ENCODE assay signal across 3 cellular contexts in the genomic region with DNA sequence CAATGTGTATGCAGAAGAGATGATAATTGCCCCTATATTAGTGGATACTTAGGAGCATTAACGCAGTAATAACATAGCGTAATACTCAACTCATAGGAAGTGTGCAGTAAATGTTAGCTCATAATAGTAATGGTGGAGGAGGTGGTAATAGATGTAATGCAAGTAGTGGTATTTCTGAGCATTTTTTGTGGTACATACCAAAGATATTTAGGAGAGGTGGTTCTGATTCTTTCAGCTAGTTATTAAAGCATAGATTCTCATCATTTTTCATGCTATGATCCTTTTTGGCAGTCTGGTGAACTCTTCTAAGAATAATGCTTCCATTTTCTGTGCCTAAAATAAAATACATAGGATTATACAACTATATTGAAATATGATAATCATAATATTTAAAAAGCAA.
TF ChIP-seq lines count a peak whose summit lies in the region.

No MANE protein-coding gene starts in this region.

TF ChIP-seq in SK-N-SH treated with all-trans-retinoic acid at 6 μM for 48 hours, 23 proteins besides CTCF, POLR2A, EP300 and RAD21:
- no peak for TF ChIP-seq TOX (CRISPR knock-in tag; IDR thresholded peaks at IDR 0.05; ENCODE audit: borderline replicate concordance)
- no peak for TF ChIP-seq PPARA (CRISPR knock-in tag; IDR thresholded peaks at IDR 0.05; ENCODE audit: borderline replicate concordance)
- no peak for TF ChIP-seq RARB (CRISPR knock-in tag; IDR thresholded peaks at IDR 0.05)
- TF ChIP-seq ZNF565 (CRISPR knock-in tag; conservative IDR thresholded peaks at IDR 0.05; ENCODE audit: low read depth), result no peak
- TF ChIP-seq ESRRG (CRISPR knock-in tag; IDR thresholded peaks at IDR 0.05), result no peak

TF ChIP-seq in SK-N-SH, 30 proteins besides CTCF, POLR2A, EP300 and RAD21 (continued from another document):
- no peak for TF ChIP-seq SIN3A (IDR thresholded peaks at IDR 0.05; ENCODE audit: borderline replicate concordance, low read depth, low read length)
- no peak for TF ChIP-seq NFIC (IDR thresholded peaks at IDR 0.05; ENCODE audit: borderline replicate concordance)
- TF ChIP-seq, protein P1, sequence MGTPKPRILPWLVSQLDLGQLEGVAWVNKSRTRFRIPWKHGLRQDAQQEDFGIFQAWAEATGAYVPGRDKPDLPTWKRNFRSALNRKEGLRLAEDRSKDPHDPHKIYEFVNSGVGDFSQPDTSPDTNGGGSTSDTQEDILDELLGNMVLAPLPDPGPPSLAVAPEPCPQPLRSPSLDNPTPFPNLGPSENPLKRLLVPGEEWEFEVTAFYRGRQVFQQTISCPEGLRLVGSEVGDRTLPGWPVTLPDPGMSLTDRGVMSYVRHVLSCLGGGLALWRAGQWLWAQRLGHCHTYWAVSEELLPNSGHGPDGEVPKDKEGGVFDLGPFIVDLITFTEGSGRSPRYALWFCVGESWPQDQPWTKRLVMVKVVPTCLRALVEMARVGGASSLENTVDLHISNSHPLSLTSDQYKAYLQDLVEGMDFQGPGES (IDR thresholded peaks at IDR 0.05; ENCODE audit: low read depth, low read length), result no peak
- TF ChIP-seq NRF1 (IDR thresholded peaks at IDR 0.05; ENCODE audit: low read depth, low read length), result no peak
- TF ChIP-seq FOXJ3 (CRISPR knock-in tag; IDR thresholded peaks at IDR 0.05), result no peak
- TF ChIP-seq SMC3 (IDR thresholded peaks at IDR 0.05; ENCODE audit: low read depth, low read length), result no peak
- TF ChIP-seq JUND (IDR thresholded peaks at IDR 0.05), result no peak
- no peak for TF ChIP-seq FOXM1 (IDR thresholded peaks at IDR 0.05; ENCODE audit: low read depth)
- no peak for TF ChIP-seq FOSL2 (IDR thresholded peaks at IDR 0.05; ENCODE audit: borderline replicate concordance, low read depth)
- TF ChIP-seq TCF12 (IDR thresholded peaks at IDR 0.05), result no peak
- no peak for TF ChIP-seq USF2 (IDR thresholded peaks at IDR 0.05; ENCODE audit: borderline replicate concordance, low read depth, low read length)
- TF ChIP-seq, protein P2, sequence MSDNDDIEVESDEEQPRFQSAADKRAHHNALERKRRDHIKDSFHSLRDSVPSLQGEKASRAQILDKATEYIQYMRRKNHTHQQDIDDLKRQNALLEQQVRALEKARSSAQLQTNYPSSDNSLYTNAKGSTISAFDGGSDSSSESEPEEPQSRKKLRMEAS (IDR thresholded peaks at IDR 0.05; ENCODE audit: low read depth), result no peak
- no peak for TF ChIP-seq POLR2AphosphoS5 (IDR thresholded peaks at IDR 0.05; ENCODE audit: low read depth, low read length)
- no peak for TF ChIP-seq MXI1 (IDR thresholded peaks at IDR 0.05; ENCODE audit: low read depth, low read length)
- TF ChIP-seq REST (IDR thresholded peaks at IDR 0.05; ENCODE audit: low read depth, low read length), result no peak
- TF ChIP-seq EZH2phosphoT487 (IDR thresholded peaks at IDR 0.05; ENCODE audit: borderline replicate concordance, low read depth), result no peak
- TF ChIP-seq RXRA (IDR thresholded peaks at IDR 0.05; ENCODE audit: borderline replicate concordance, low read depth), result no peak
- TF ChIP-seq, protein P3, sequence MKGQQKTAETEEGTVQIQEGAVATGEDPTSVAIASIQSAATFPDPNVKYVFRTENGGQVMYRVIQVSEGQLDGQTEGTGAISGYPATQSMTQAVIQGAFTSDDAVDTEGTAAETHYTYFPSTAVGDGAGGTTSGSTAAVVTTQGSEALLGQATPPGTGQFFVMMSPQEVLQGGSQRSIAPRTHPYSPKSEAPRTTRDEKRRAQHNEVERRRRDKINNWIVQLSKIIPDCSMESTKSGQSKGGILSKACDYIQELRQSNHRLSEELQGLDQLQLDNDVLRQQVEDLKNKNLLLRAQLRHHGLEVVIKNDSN (IDR thresholded peaks at IDR 0.05; ENCODE audit: borderline replicate concordance, low read depth), result no peak
- TF ChIP-seq PBX3 (IDR thresholded peaks at IDR 0.05), result no peak

TF ChIP-seq in H1, 55 proteins besides CTCF, POLR2A, EP300 and RAD21 (continued from another document):
- TF ChIP-seq EZH2 (IDR thresholded peaks at IDR 0.05; ENCODE audit: low read depth, low read length, severe bottlenecking) (no peak), RNF2 (IDR thresholded peaks at IDR 0.05; ENCODE audit: borderline replicate concordance, low read depth, low read length, missing control alignments, poor library complexity, severe bottlenecking) (no peak), KDM1A (IDR thresholded peaks at IDR 0.05; ENCODE audit: borderline replicate concordance, low read length) (no peak), NANOG (IDR thresholded peaks at IDR 0.05; ENCODE audit: insufficient read depth, low read depth, low read length, poor library complexity, severe bottlenecking) (no peak)
- TF ChIP-seq, protein P4, sequence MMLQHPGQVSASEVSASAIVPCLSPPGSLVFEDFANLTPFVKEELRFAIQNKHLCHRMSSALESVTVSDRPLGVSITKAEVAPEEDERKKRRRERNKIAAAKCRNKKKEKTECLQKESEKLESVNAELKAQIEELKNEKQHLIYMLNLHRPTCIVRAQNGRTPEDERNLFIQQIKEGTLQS (IDR thresholded peaks at IDR 0.05; ENCODE audit: insufficient read depth, low read depth, low read length), result no peak
TF ChIP-seq in H1: peak in this region for 0.
